8 cellular contexts compared by ENCODE assay signal in genomic region chr1:53327183-53327941, GRCh38. TPM values are rescaled to one million over a fixed set of nuclear protein-coding genes. Genes with fewer than 3 reads are reported as not detected.
DNase-seq lines count a peak whose midpoint lies in the region; ATAC-seq and TF ChIP-seq lines count a peak whose summit lies in the region.

No MANE protein-coding gene starts in this region.

- TF ChIP-seq RAD21 in Ishikawa (IDR thresholded peaks at IDR 0.05; ENCODE audit: low read depth): no peak

- no peaks in the 10 kb centered on the region for H3K9me3 ChIP-seq in BE2C

- peaks cover 7% of the 10 kb centered on the region; the same call in 1 of the 2 replicates for H3K36me3 ChIP-seq in BE2C

- peak; percentile 3 for ATAC-seq in GM19397 (IDR thresholded peaks at IDR 0.05; ENCODE audit: unreplicated experiment)

- H3K27me3 ChIP-seq in BE2C: no peaks in the 10 kb centered on the region

- DNase-seq in BE2C: peak; percentile 61
- DNase-seq in T-helper 2 cell: peak; percentile 22 to 69 (median 44)
- peak; percentile 43 for DNase-seq in astrocyte of the hippocampus (ENCODE audit: low read depth, low spot score)
- DNase-seq in islet precursor cell: peak; percentile 72
- DNase-seq in stimulated activated CD4-positive, alpha-beta T cell treated with anti-CD3 and anti-CD28 coated beads, Interleukin-2, amount 100 ng/mL, for 24 hours: peak; percentile 59 to 64
- DNase-seq in GF-D8 (lab: John Stamatoyannopoulos, UW): no peak

- no peak for TF ChIP-seq CTCF in BE2C (IDR thresholded peaks at IDR 0.05; ENCODE audit: low read depth, low read length)

- no peak for TF ChIP-seq EP300 in Ishikawa (IDR thresholded peaks at IDR 0.05; ENCODE audit: borderline replicate concordance)

- H3K4me1 ChIP-seq in BE2C: no peaks in the 10 kb centered on the region

- H3K4me3 ChIP-seq in BE2C (ENCODE audit: low read depth, low read length): peak overlapping the region; percentile 74

TF ChIP-seq in Ishikawa, 13 proteins besides CTCF, POLR2A, EP300 and RAD21:
- TF ChIP-seq TEAD4 (IDR thresholded peaks at IDR 0.05) (no peak), TAF1 (IDR thresholded peaks at IDR 0.05; ENCODE audit: low read depth) (peak; percentile 35; the same call in 1 of the 2 replicates), NFIC (IDR thresholded peaks at IDR 0.05) (no peak), YY1 (IDR thresholded peaks at IDR 0.05; ENCODE audit: low read depth) (no peak), ZBTB7A (IDR thresholded peaks at IDR 0.05; ENCODE audit: low read depth) (no peak; the same call in 1 of the 2 replicates), CREB1 (IDR thresholded peaks at IDR 0.05; ENCODE audit: low read depth) (no peak), USF1 (IDR thresholded peaks at IDR 0.05) (no peak)

RNA-seq across cellular contexts. Expression of gene LRP8, which starts 0.5 kb away (rescaled TPM):
- polyA plus RNA-seq in BE2C (2012; ENCODE audit: insufficient read depth, insufficient read length, low read depth): 24.0 TPM
